18 cellular contexts compared by ENCODE assay signal in the genomic region with DNA sequence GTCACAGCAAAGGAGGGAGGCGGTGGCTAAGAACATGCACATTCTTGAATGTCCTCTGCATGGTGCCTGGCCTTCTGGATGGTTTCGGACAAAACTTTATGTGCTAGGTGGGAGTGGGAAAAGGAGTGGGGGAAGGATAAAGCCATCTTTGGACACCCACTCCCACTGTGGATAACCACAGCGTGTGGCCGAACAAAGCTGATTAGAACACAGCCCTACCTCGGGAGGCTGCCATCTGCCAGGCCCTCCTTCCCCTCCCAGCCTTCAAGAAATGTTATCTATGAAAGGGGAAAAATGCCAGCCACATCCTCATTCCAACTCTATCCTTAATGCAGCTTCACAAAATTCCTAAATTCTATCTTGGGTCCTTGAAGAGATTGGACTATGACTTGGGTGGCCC. TPM values are rescaled to one million over a fixed set of nuclear protein-coding genes. Genes with fewer than 3 reads are reported as not detected.
A peak's percentile ranks its signal among the peaks of the same experiment; 100 is the strongest.
DNase-seq lines count a peak whose midpoint lies in the region; ATAC-seq and TF ChIP-seq lines count a peak whose summit lies in the region.
"Had no signal": no experiment of that assay in that cellular context is flagged by ENCODE, and none has a peak within 500 bp of the region (broad histone marks: within the 10 kb centered on the region; RNA-seq: fewer than 3 reads in every experiment).

No MANE protein-coding gene starts in this region.

- H2AFZ ChIP-seq in ACC112 (ENCODE audit: low read length, unreplicated experiment) = no peak overlapping the region

- TF ChIP-seq EP300 in tibial nerve (IDR thresholded peaks at IDR 0.05) = no peak

- peak overlapping the region; percentile 93 for H3K27ac Mint-ChIP-seq in osteocyte (ENCODE audit: unreplicated experiment)
- H3K27ac Mint-ChIP-seq: activated naive CD4-positive, alpha-beta T cell treated with anti-CD3 and anti-CD28 coated beads for 36 hours had no signal

- H3K4me1 ChIP-seq in ACC112 (ENCODE audit: control insufficient read depth, insufficient read depth, low read length, unreplicated experiment) (peaks cover 56% of the 10 kb centered on the region), tibial nerve (peaks cover 12 to 100% (median 82%) of the 10 kb centered on the region in 4 donors)

- peaks cover 15% of the 10 kb centered on the region for H3K79me2 ChIP-seq in ACC112 (ENCODE audit: control insufficient read depth, insufficient read depth, low read length, unreplicated experiment)

- H3K36me3 ChIP-seq in ACC112 (ENCODE audit: insufficient read depth, low read length) (peaks cover 49% of the 10 kb centered on the region), tibial nerve (peaks cover under 1 to 84% (median 4%) of the 10 kb centered on the region in 3 donors)
- H3K36me3 ChIP-seq: ovary had no signal

- TF ChIP-seq CTCF in osteocyte (IDR thresholded peaks at IDR 0.05) (no peak), tibial nerve (IDR thresholded peaks at IDR 0.05) (no peak)

- peaks cover 89% of the 10 kb centered on the region for H3K4me1 Mint-ChIP-seq in osteocyte (ENCODE audit: unreplicated experiment)

- H3K9me3 ChIP-seq in tibial nerve = no peaks in the 10 kb centered on the region
- H3K9me3 ChIP-seq: gastrocnemius medialis, ovary had no signal

- DNase-seq in NCI-H82 treated with DMSO at 0.1 percent for 48 hours (lab: John Stamatoyannopoulos, UW; ENCODE audit: unreplicated experiment) (peak; percentile 13), epithelial cell of prostate (ENCODE audit: low read depth, low spot score) (no peak), osteocyte (ENCODE audit: extremely low spot score, unreplicated experiment) (no peak), NCI-H524 treated with DMSO at 0.1 percent for 48 hours (lab: John Stamatoyannopoulos, UW) (no peak), tibial nerve (ENCODE audit: low spot score in 2 of 2) (no peak)
- no peak for DNase-seq in effector CD4-positive, alpha-beta T cell
- DNase-seq: activated naive CD4-positive, alpha-beta T cell treated with anti-CD3 and anti-CD28 coated beads for 36 hours; COR-L47; gastrocnemius medialis; Kasumi-1; mesendoderm; NCI-H1417 treated with DMSO at 0.1 percent for 48 hours; ovary had no signal

- peak overlapping the region; percentile 7; the same call in 1 of the 2 replicates for H3K27ac ChIP-seq in ACC112 (ENCODE audit: low read depth, low read length)
- H3K27ac ChIP-seq in epithelial cell of prostate = peak overlapping the region; percentile 99
- peak overlapping the region in 2 of 4 donors; percentile 98 to 100 for H3K27ac ChIP-seq in tibial nerve
- H3K27ac ChIP-seq: cardiac muscle cell, ovary, VCaP had no signal

- peaks cover 59% of the 10 kb centered on the region for H3K36me3 Mint-ChIP-seq in osteocyte (ENCODE audit: unreplicated experiment)

- H3K27me3 ChIP-seq in ACC112 (ENCODE audit: insufficient read depth, low read length) (no peaks in the 10 kb centered on the region), tibial nerve (no peaks in the 10 kb centered on the region)
- H3K27me3 ChIP-seq: cardiac muscle cell, gastrocnemius medialis, ovary had no signal

- H3K27me3 Mint-ChIP-seq in osteocyte (ENCODE audit: unreplicated experiment) = no peaks in the 10 kb centered on the region

- no peaks in the 10 kb centered on the region for H3K9me3 Mint-ChIP-seq in osteocyte (ENCODE audit: unreplicated experiment)
- H3K9me3 Mint-ChIP-seq: activated naive CD4-positive, alpha-beta T cell treated with anti-CD3 and anti-CD28 coated beads for 36 hours had no signal

- no peak overlapping the region for H3K4me3 ChIP-seq in ACC112 (ENCODE audit: low read depth, low read length)
- H3K4me3 ChIP-seq in tibial nerve = no peak overlapping the region
- H3K4me3 ChIP-seq: cardiac muscle cell, gastrocnemius medialis, ovary had no signal

- no peak overlapping the region for H3K4me3 Mint-ChIP-seq in osteocyte (ENCODE audit: unreplicated experiment)
- H3K4me3 Mint-ChIP-seq: activated naive CD4-positive, alpha-beta T cell treated with anti-CD3 and anti-CD28 coated beads for 36 hours had no signal

- no peak for TF ChIP-seq POLR2A in tibial nerve (IDR thresholded peaks at IDR 0.05)

- ATAC-seq in HG03342 (IDR thresholded peaks at IDR 0.05; ENCODE audit: unreplicated experiment) = no peak
- ATAC-seq: gastrocnemius medialis had no signal

- 70 to 71% methylated on average over 5 of the region's 5 CpGs for WGBS in tibial nerve, 2 donors

RNA-seq across cellular contexts. Expression of a gene that starts 18.8 kb away (rescaled TPM):
- 195 and 199 TPM in 2 replicates for total RNA-seq in osteocyte
- total RNA-seq in tibial nerve = 100 to 1,000 TPM; 216 to 337 (median 255) TPM
- total RNA-seq: activated CD8-positive, alpha-beta memory T cell treated with anti-CD3 and anti-CD28 coated beads for 36 hours had no signal
